Comparison of ENCODE assay signal across 13 cellular contexts in the genomic region with DNA sequence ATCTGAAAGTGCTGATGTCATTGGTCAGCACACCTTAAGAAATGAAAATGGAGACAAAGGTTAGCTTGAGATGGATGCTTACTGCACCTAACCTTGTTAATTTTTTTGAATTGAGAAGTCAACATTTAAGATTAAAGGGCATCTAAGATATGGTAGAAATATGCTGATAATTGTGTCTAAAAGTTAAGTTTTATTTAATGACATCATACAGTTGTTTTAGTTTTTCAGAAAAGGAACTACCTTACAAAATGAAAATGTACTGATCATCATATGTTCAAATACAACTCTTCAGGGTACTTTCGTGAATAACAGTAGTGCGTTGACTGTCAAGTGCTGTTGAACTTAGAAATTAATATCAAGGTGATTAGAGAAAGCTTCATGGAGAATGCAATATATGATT. TPM values are rescaled to one million over a fixed set of nuclear protein-coding genes. Genes with fewer than 3 reads are reported as not detected.
A peak's percentile ranks its signal among the peaks of the same experiment; 100 is the strongest.
DNase-seq lines count a peak whose midpoint lies in the region; TF ChIP-seq lines count a peak whose summit lies in the region.
"Had no signal": no experiment of that assay in that cellular context is flagged by ENCODE, and none has a peak within 500 bp of the region (broad histone marks: within the 10 kb centered on the region; RNA-seq: fewer than 3 reads in every experiment).

No MANE protein-coding gene starts in this region.

- H3K9ac ChIP-seq in colonic mucosa (ENCODE audit: low read depth in 2 of 2, low read length in 2 of 2) = no peak overlapping the region
- H3K9ac ChIP-seq: BLaER1 had no signal

- H3K27me3 ChIP-seq in colonic mucosa = no peaks in the 10 kb centered on the region
- H3K27me3 ChIP-seq: BLaER1 had no signal

- TF ChIP-seq CTCF in 22Rv1 (IDR thresholded peaks at IDR 0.05) (peak; percentile 36), HEK293 (tag by site-specific recombination; IDR thresholded peaks at IDR 0.05) (no peak), colonic mucosa (IDR thresholded peaks at IDR 0.05) (peak; percentile 8)

- CTCF ChIA-PET in HEK293 (lab: Yijun Ruan, JAX) = interaction anchor here (0.6 to 2.7 kb wide), 14 partner anchors 10 to 412 kb away, joined by 3 to 10 read pairs (median 4); no protein-coding TSS in a partner anchor

- H3K27ac ChIP-seq in 22Rv1 (no peak overlapping the region), HEK293 (ENCODE audit: extremely low read depth, low read depth, low read length) (no peak overlapping the region), colonic mucosa (no peak overlapping the region)
- H3K27ac ChIP-seq: BLaER1, RWPE1 had no signal

- no peaks in the 10 kb centered on the region for H3K4me1 ChIP-seq in HEK293 (ENCODE audit: control insufficient read depth, insufficient read depth, low read length)
- H3K4me1 ChIP-seq in colonic mucosa = no peaks in the 10 kb centered on the region
- H3K4me1 ChIP-seq: BLaER1 had no signal

- intact Hi-C loops in colonic mucosa (cut with DNase I) = loop anchor here (2.0 kb wide), 1 partner anchor 33 kb away; no protein-coding TSS in a partner anchor

- POLR2A ChIA-PET in HEK293 (lab: Yijun Ruan, JAX) = no interaction called here

- no peak for DNase-seq in colonic mucosa
- no peak for DNase-seq in NCI-H2171 treated with DMSO at 0.1 percent for 48 hours (lab: John Stamatoyannopoulos, UW)
- no peak for DNase-seq in NCI-H146 treated with DMSO at 0.1 percent for 48 hours (lab: John Stamatoyannopoulos, UW; ENCODE audit: unreplicated experiment)
- DNase-seq in inferior parietal cortex (ENCODE audit: extremely low spot score) = no peak
- DNase-seq: CD8-positive, alpha-beta T cell; GOT3; NCI-H1105; NCI-H2107 had no signal

- no peaks in the 10 kb centered on the region for H3K36me3 ChIP-seq in HEK293 (ENCODE audit: control insufficient read depth in 2 of 2, insufficient read depth in 1 of 2, low read length in 2 of 2)
- no peaks in the 10 kb centered on the region for H3K36me3 ChIP-seq in colonic mucosa
- H3K36me3 ChIP-seq: BLaER1 had no signal

- H3K4me3 ChIP-seq in HEK293 (ENCODE audit: low read depth, low read length) (no peak overlapping the region), colonic mucosa (no peak overlapping the region)
- H3K4me3 ChIP-seq: BLaER1 had no signal

- H3K9me3 ChIP-seq in HEK293 (ENCODE audit: control insufficient read depth, insufficient read depth, low read depth, low read length) (no peaks in the 10 kb centered on the region), colonic mucosa (no peaks in the 10 kb centered on the region)
- H3K9me3 ChIP-seq: BLaER1 had no signal

TF ChIP-seq in HEK293, 187 proteins besides CTCF, POLR2A, EP300 and RAD21:
- TF ChIP-seq ATF2 (tag by site-specific recombination; IDR thresholded peaks at IDR 0.05; ENCODE audit: low read depth) (peak; percentile 77), ZSCAN5A (tag by site-specific recombination; IDR thresholded peaks at IDR 0.05) (no peak), ZNF324 (tag by site-specific recombination; IDR thresholded peaks at IDR 0.05) (no peak)

RNA-seq across cellular contexts. Expression of gene SMCO3, which starts 2.5 kb away (rescaled TPM):
- not detected for total RNA-seq in colonic mucosa
- total RNA-seq: Calu3; CD8-positive, alpha-beta T cell had no signal

RNA-seq across cellular contexts. Expression of gene C12orf60, which starts 8.0 kb away (rescaled TPM):
- under 1 TPM; 0.42 to 0.89 TPM for total RNA-seq in colonic mucosa

RNA-seq across cellular contexts. Expression of gene WBP11, which starts 8.2 kb away (rescaled TPM):
- 10 to 100 TPM; 55.3 to 60.0 TPM for total RNA-seq in colonic mucosa

RNA-seq across cellular contexts. Expression of gene ART4, which starts 31.8 kb away (rescaled TPM):
- total RNA-seq in colonic mucosa = under 1 TPM in 1 of 2 donors, not detected in 1; 0.49 TPM
- total RNA-seq: Calu3; CD8-positive, alpha-beta T cell had no signal
